ENCODE assay signal across 1 cellular context in genomic region chr6:42226251-42227143, GRCh38.
TF ChIP-seq lines count a peak whose summit lies in the region.

No MANE protein-coding gene starts in this region.

TF ChIP-seq in HEK293, 187 proteins besides CTCF, POLR2A, EP300 and RAD21 (continued from another document and continues in another):
- TF ChIP-seq, protein P1, sequence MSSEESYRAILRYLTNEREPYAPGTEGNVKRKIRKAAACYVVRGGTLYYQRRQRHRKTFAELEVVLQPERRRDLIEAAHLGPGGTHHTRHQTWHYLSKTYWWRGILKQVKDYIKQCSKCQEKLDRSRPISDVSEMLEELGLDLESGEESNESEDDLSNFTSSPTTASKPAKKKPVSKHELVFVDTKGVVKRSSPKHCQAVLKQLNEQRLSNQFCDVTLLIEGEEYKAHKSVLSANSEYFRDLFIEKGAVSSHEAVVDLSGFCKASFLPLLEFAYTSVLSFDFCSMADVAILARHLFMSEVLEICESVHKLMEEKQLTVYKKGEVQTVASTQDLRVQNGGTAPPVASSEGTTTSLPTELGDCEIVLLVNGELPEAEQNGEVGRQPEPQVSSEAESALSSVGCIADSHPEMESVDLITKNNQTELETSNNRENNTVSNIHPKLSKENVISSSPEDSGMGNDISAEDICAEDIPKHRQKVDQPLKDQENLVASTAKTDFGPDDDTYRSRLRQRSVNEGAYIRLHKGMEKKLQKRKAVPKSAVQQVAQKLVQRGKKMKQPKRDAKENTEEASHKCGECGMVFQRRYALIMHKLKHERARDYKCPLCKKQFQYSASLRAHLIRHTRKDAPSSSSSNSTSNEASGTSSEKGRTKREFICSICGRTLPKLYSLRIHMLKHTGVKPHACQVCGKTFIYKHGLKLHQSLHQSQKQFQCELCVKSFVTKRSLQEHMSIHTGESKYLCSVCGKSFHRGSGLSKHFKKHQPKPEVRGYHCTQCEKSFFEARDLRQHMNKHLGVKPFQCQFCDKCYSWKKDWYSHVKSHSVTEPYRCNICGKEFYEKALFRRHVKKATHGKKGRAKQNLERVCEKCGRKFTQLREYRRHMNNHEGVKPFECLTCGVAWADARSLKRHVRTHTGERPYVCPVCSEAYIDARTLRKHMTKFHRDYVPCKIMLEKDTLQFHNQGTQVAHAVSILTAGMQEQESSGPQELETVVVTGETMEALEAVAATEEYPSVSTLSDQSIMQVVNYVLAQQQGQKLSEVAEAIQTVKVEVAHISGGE (tag by site-specific recombination; conservative IDR thresholded peaks at IDR 0.05; ENCODE audit: low read depth), result no peak
- TF ChIP-seq ZEB2 (tag by site-specific recombination; IDR thresholded peaks at IDR 0.05) (no peak), HOXA7 (CRISPR knock-in tag; IDR thresholded peaks at IDR 0.05; ENCODE audit: borderline replicate concordance) (no peak), ZNF629 (tag by site-specific recombination; IDR thresholded peaks at IDR 0.05) (peak; percentile 69; the same call in 1 of the 2 replicates), ZNF843 (tag by site-specific recombination; IDR thresholded peaks at IDR 0.05) (0 out of 2 replicates have a peak, but pooled peaks have one; percentile 19), ZIC2 (tag by site-specific recombination; IDR thresholded peaks at IDR 0.05) (peak; percentile 90), SP3 (tag by site-specific recombination; IDR thresholded peaks at IDR 0.05) (peak; percentile 47), ZFHX2 (tag by site-specific recombination; conservative IDR thresholded peaks at IDR 0.05) (peak; percentile 37; the same call in 1 of the 2 replicates), ZNF560 (tag by site-specific recombination; IDR thresholded peaks at IDR 0.05; ENCODE audit: borderline replicate concordance) (no peak), ZNF148 (tag by site-specific recombination; IDR thresholded peaks at IDR 0.05; ENCODE audit: borderline replicate concordance) (no peak), ZBTB20 (tag by site-specific recombination; IDR thresholded peaks at IDR 0.05) (peak; percentile 61; the same call in 1 of the 2 replicates), ZNF221 (tag by site-specific recombination; IDR thresholded peaks at IDR 0.05; ENCODE audit: borderline replicate concordance) (no peak), FEZF1 (tag by site-specific recombination; IDR thresholded peaks at IDR 0.05) (peak; percentile 37), MZF1 (tag by site-specific recombination; IDR thresholded peaks at IDR 0.05; ENCODE audit: borderline replicate concordance) (no peak; the same call in 1 of the 2 replicates), EGR2 (tag by site-specific recombination; IDR thresholded peaks at IDR 0.05; ENCODE audit: low read depth) (no peak), ZNF366 (tag by site-specific recombination; conservative IDR thresholded peaks at IDR 0.05) (0 out of 2 replicates have a peak, but pooled peaks have one; percentile 41), GLIS1 (tag by site-specific recombination; IDR thresholded peaks at IDR 0.05) (no peak; the same call in 1 of the 2 replicates), PBX3 (CRISPR knock-in tag; IDR thresholded peaks at IDR 0.05) (no peak), ZNF24 (tag by site-specific recombination; IDR thresholded peaks at IDR 0.05) (0 out of 2 replicates have a peak, but pooled peaks have one; percentile 54), IKZF3 (tag by site-specific recombination; IDR thresholded peaks at IDR 0.05) (0 out of 2 replicates have a peak, but pooled peaks have one; percentile 24), ZNF600 (tag by site-specific recombination; IDR thresholded peaks at IDR 0.05) (peak; percentile 23), SCRT1 (tag by site-specific recombination; IDR thresholded peaks at IDR 0.05; ENCODE audit: borderline replicate concordance) (no peak), BCL11A (tag by site-specific recombination; IDR thresholded peaks at IDR 0.05; ENCODE audit: low read depth) (peak; percentile 69; the same call in 1 of the 2 replicates), TRIM28 (IDR thresholded peaks at IDR 0.05; ENCODE audit: borderline replicate concordance, low read length) (peak; percentile 45; the same call in 1 of the 2 replicates), GLI4 (tag by site-specific recombination; IDR thresholded peaks at IDR 0.05) (peak; percentile 49; the same call in 1 of the 2 replicates), SETDB1 (IDR thresholded peaks at IDR 0.05; ENCODE audit: insufficient read length, low read length) (no peak), HOXD13 (CRISPR knock-in tag; IDR thresholded peaks at IDR 0.05; ENCODE audit: borderline replicate concordance) (peak; percentile 25; the same call in 1 of the 2 replicates)
- TF ChIP-seq, protein P2, sequence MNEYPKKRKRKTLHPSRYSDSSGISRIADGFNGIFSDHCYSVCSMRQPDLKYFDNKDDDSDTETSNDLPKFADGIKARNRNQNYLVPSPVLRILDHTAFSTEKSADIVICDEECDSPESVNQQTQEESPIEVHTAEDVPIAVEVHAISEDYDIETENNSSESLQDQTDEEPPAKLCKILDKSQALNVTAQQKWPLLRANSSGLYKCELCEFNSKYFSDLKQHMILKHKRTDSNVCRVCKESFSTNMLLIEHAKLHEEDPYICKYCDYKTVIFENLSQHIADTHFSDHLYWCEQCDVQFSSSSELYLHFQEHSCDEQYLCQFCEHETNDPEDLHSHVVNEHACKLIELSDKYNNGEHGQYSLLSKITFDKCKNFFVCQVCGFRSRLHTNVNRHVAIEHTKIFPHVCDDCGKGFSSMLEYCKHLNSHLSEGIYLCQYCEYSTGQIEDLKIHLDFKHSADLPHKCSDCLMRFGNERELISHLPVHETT (tag by site-specific recombination; IDR thresholded peaks at IDR 0.05), result peak; percentile 61; the same call in 1 of the 2 replicates
- TF ChIP-seq, protein P3, sequence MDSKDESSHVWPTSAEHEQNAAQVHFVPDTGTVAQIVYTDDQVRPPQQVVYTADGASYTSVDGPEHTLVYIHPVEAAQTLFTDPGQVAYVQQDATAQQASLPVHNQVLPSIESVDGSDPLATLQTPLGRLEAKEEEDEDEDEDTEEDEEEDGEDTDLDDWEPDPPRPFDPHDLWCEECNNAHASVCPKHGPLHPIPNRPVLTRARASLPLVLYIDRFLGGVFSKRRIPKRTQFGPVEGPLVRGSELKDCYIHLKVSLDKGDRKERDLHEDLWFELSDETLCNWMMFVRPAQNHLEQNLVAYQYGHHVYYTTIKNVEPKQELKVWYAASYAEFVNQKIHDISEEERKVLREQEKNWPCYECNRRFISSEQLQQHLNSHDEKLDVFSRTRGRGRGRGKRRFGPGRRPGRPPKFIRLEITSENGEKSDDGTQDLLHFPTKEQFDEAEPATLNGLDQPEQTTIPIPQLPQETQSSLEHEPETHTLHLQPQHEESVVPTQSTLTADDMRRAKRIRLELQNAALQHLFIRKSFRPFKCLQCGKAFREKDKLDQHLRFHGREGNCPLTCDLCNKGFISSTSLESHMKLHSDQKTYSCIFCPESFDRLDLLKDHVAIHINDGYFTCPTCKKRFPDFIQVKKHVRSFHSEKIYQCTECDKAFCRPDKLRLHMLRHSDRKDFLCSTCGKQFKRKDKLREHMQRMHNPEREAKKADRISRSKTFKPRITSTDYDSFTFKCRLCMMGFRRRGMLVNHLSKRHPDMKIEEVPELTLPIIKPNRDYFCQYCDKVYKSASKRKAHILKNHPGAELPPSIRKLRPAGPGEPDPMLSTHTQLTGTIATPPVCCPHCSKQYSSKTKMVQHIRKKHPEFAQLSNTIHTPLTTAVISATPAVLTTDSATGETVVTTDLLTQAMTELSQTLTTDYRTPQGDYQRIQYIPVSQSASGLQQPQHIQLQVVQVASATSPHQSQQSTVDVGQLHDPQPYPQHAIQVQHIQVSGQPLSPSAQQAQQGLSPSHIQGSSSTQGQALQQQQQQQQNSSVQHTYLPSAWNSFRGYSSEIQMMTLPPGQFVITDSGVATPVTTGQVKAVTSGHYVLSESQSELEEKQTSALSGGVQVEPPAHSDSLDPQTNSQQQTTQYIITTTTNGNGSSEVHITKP (tag by site-specific recombination; IDR thresholded peaks at IDR 0.05), result peak; percentile 73
- TF ChIP-seq, protein P4, sequence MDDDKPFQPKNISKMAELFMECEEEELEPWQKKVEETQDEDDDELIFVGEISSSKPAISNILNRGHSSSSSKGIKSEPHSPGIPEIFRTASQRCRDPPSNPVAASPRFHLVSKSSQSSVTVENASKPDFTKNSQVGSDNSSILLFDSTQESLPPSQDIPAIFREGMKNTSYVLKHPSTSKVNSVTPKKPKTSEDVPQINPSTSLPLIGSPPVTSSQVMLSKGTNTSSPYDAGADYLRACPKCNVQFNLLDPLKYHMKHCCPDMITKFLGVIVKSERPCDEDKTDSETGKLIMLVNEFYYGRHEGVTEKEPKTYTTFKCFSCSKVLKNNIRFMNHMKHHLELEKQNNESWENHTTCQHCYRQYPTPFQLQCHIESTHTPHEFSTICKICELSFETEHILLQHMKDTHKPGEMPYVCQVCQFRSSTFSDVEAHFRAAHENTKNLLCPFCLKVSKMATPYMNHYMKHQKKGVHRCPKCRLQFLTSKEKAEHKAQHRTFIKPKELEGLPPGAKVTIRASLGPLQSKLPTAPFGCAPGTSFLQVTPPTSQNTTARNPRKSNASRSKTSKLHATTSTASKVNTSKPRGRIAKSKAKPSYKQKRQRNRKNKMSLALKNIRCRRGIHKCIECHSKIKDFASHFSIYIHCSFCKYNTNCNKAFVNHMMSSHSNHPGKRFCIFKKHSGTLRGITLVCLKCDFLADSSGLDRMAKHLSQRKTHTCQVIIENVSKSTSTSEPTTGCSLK (tag by site-specific recombination; IDR thresholded peaks at IDR 0.05), result no peak
- TF ChIP-seq, protein P5, sequence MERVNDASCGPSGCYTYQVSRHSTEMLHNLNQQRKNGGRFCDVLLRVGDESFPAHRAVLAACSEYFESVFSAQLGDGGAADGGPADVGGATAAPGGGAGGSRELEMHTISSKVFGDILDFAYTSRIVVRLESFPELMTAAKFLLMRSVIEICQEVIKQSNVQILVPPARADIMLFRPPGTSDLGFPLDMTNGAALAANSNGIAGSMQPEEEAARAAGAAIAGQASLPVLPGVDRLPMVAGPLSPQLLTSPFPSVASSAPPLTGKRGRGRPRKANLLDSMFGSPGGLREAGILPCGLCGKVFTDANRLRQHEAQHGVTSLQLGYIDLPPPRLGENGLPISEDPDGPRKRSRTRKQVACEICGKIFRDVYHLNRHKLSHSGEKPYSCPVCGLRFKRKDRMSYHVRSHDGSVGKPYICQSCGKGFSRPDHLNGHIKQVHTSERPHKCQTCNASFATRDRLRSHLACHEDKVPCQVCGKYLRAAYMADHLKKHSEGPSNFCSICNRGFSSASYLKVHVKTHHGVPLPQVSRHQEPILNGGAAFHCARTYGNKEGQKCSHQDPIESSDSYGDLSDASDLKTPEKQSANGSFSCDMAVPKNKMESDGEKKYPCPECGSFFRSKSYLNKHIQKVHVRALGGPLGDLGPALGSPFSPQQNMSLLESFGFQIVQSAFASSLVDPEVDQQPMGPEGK (tag by site-specific recombination; IDR thresholded peaks at IDR 0.05), result 0 out of 2 replicates have a peak, but pooled peaks have one; percentile 50
- TF ChIP-seq, protein P6, sequence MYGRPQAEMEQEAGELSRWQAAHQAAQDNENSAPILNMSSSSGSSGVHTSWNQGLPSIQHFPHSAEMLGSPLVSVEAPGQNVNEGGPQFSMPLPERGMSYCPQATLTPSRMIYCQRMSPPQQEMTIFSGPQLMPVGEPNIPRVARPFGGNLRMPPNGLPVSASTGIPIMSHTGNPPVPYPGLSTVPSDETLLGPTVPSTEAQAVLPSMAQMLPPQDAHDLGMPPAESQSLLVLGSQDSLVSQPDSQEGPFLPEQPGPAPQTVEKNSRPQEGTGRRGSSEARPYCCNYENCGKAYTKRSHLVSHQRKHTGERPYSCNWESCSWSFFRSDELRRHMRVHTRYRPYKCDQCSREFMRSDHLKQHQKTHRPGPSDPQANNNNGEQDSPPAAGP (tag by site-specific recombination; IDR thresholded peaks at IDR 0.05), result peak; percentile 62; the same call in 1 of the 2 replicates
- TF ChIP-seq, protein P7, sequence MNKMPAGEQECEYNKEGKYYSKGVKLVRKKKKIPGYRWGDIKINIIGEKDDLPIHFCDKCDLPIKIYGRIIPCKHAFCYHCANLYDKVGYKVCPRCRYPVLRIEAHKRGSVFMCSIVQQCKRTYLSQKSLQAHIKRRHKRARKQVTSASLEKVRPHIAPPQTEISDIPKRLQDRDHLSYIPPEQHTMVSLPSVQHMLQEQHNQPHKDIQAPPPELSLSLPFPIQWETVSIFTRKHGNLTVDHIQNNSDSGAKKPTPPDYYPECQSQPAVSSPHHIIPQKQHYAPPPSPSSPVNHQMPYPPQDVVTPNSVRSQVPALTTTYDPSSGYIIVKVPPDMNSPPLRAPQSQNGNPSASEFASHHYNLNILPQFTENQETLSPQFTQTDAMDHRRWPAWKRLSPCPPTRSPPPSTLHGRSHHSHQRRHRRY (tag by site-specific recombination; IDR thresholded peaks at IDR 0.05), result no peak
- TF ChIP-seq, protein P8, sequence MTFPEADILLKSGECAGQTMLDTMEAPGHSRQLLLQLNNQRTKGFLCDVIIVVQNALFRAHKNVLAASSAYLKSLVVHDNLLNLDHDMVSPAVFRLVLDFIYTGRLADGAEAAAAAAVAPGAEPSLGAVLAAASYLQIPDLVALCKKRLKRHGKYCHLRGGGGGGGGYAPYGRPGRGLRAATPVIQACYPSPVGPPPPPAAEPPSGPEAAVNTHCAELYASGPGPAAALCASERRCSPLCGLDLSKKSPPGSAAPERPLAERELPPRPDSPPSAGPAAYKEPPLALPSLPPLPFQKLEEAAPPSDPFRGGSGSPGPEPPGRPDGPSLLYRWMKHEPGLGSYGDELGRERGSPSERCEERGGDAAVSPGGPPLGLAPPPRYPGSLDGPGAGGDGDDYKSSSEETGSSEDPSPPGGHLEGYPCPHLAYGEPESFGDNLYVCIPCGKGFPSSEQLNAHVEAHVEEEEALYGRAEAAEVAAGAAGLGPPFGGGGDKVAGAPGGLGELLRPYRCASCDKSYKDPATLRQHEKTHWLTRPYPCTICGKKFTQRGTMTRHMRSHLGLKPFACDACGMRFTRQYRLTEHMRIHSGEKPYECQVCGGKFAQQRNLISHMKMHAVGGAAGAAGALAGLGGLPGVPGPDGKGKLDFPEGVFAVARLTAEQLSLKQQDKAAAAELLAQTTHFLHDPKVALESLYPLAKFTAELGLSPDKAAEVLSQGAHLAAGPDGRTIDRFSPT (tag by site-specific recombination; IDR thresholded peaks at IDR 0.05), result peak; percentile 78
